Comparison of ENCODE assay signal across 9 cellular contexts in genomic region chr10:43417950-43418768, GRCh38. TPM values are rescaled to one million over a fixed set of nuclear protein-coding genes. Genes with fewer than 3 reads are reported as not detected.
DNase-seq lines count a peak whose midpoint lies in the region; ATAC-seq and TF ChIP-seq lines count a peak whose summit lies in the region.
"Had no signal": no experiment of that assay in that cellular context is flagged by ENCODE, and none has a peak within 500 bp of the region (broad histone marks: within the 10 kb centered on the region; RNA-seq: fewer than 3 reads in every experiment).

No MANE protein-coding gene starts in this region.

- H3K36me3 Mint-ChIP-seq in memory B cell: no peaks in the 10 kb centered on the region

- H3K9me3 ChIP-seq in prostate gland: no peaks in the 10 kb centered on the region

- DNase-seq in GDM1 (lab: John Stamatoyannopoulos, UW) (peak; percentile 96), UCSD-AML1 (lab: John Stamatoyannopoulos, UW; ENCODE audit: unreplicated experiment) (peak; percentile 90), memory B cell (ENCODE audit: low spot score in 2 of 2) (no peak), prostate gland (ENCODE audit: low spot score) (no peak)
- DNase-seq in stimulated activated naive CD4-positive, alpha-beta T cell treated with Interleukin-2 at 50 U/mL for 16 hours (lab: John Stamatoyannopoulos, UW): no peak

- H3K4me1 Mint-ChIP-seq in memory B cell: peaks cover 17% of the 10 kb centered on the region

- no peaks in the 10 kb centered on the region for H3K36me3 ChIP-seq in prostate gland

- no peak for TF ChIP-seq POLR2A in prostate gland (IDR thresholded peaks at IDR 0.05)

- no peaks in the 10 kb centered on the region for H3K27me3 ChIP-seq in prostate gland (replicated peaks; ENCODE audit: insufficient read depth)

- H3K4me1 ChIP-seq in prostate gland (replicated peaks): no peaks in the 10 kb centered on the region

- no peaks in the 10 kb centered on the region for H3K27me3 Mint-ChIP-seq in memory B cell

- intact Hi-C loops in prostate gland (cut with DNase I): no loop called here

- 71% methylated on average over 14 of the region's 14 CpGs for WGBS in prostate gland

- peak overlapping the region; percentile 39 for H3K4me3 Mint-ChIP-seq in memory B cell

- no peak overlapping the region for H3K27ac ChIP-seq in prostate gland

- TF ChIP-seq CTCF in prostate gland (IDR thresholded peaks at IDR 0.05): no peak

- no peak overlapping the region for H3K4me3 ChIP-seq in prostate gland

- H3K9me3 Mint-ChIP-seq in memory B cell: no peaks in the 10 kb centered on the region

- peak overlapping the region; percentile 87 for H3K27ac Mint-ChIP-seq in memory B cell

- ATAC-seq in HG02885 (IDR thresholded peaks at IDR 0.05; ENCODE audit: poor library complexity, unreplicated experiment) (peak; percentile 27), memory B cell (ENCODE audit: low read depth) (peak; percentile 56), HG03457 (IDR thresholded peaks at IDR 0.05; ENCODE audit: unreplicated experiment) (no peak), HG02798 (IDR thresholded peaks at IDR 0.05; ENCODE audit: poor library complexity, unreplicated experiment) (no peak)
- ATAC-seq: SK-N-SH treated with all-trans-retinoic acid at 6 μM for 48 hours had no signal

RNA-seq across cellular contexts. Expression of gene HNRNPF, which starts 9.2 kb away (rescaled TPM):
- 100 to 1,000 TPM; 175 to 199 TPM for total RNA-seq in prostate gland

RNA-seq across cellular contexts. Expression of gene ZNF487, which starts 18.8 kb away (rescaled TPM):
- 10 to 100 TPM in 1 of 2 donors, 1 to 10 TPM in 1; 6.6 to 12.5 TPM for total RNA-seq in prostate gland

RNA-seq across cellular contexts. Expression of gene FXYD4, which starts 46.7 kb away (rescaled TPM):
- total RNA-seq in prostate gland: not detected

Comparison
In these comparisons a context has a peak if more than half of its experiments do, and no peak if none do; other contexts are left out.
1. DNase-seq: peak in GDM1 (single experiment) and UCSD-AML1 (single experiment); none in memory B cell (0 of 2), prostate gland (single experiment) and stimulated activated naive CD4-positive, alpha-beta T cell treated with Interleukin-2 at 50 U/mL for 16 hours (single experiment).
2. ATAC-seq: peak in HG02885 (single experiment) and memory B cell (single experiment); none in HG03457 (single experiment) and HG02798 (single experiment).